Comparison of ENCODE assay signal across 7 cellular contexts in genomic region chr9:136726631-136727191, GRCh38. TPM values are rescaled to one million over a fixed set of nuclear protein-coding genes. Genes with fewer than 3 reads are reported as not detected.
A peak's percentile ranks its signal among the peaks of the same experiment; 100 is the strongest.
DNase-seq lines count a peak whose midpoint lies in the region; ATAC-seq and TF ChIP-seq lines count a peak whose summit lies in the region.
"Had no signal": no experiment of that assay in that cellular context is flagged by ENCODE, and none has a peak within 500 bp of the region (broad histone marks: within the 10 kb centered on the region; RNA-seq: fewer than 3 reads in every experiment).

No MANE protein-coding gene starts in this region.

- intact Hi-C loops in left ventricle myocardium inferior (cut with micrococcal nuclease) (no loop called here), transverse colon (cut with DNase I; ENCODE audit: low total_unique reads) (loop anchor here (5.0 kb wide), 1 partner anchor 39 kb away; the partner anchor contains the start of gene AGPAT2)

- no peak for ATAC-seq in GM21423 (IDR thresholded peaks at IDR 0.05; ENCODE audit: unreplicated experiment)

- DNase-seq in HCEC 1CT (peak; percentile 18), WERI-Rb-1 (no peak), left ventricle myocardium inferior (no peak), transverse colon (no peak), SW 1271 (lab: John Stamatoyannopoulos, UW) (no peak)

- H3K27me3 ChIP-seq in WERI-Rb-1 (ENCODE audit: insufficient read depth, low read depth, severe bottlenecking) (peaks cover 9% of the 10 kb centered on the region), left ventricle myocardium inferior (ENCODE audit: low read depth) (no peaks in the 10 kb centered on the region), transverse colon (no peaks in the 10 kb centered on the region)

- peak overlapping the region; percentile 97 for H3K4me3 ChIP-seq in WERI-Rb-1 (ENCODE audit: low read depth, low read length)
- peak overlapping the region; percentile 85 for H3K4me3 ChIP-seq in left ventricle myocardium inferior
- H3K4me3 ChIP-seq in transverse colon, result peak overlapping the region in 3 of 4 donors; percentile 65 to 90 (median 72)

- 0 out of 2 replicates have a peak, but pooled peaks have one; percentile 20 for TF ChIP-seq CTCF in WERI-Rb-1 (IDR thresholded peaks at IDR 0.05; ENCODE audit: low read depth, low read length)
- peak; percentile 54 for TF ChIP-seq CTCF in left ventricle myocardium inferior (IDR thresholded peaks at IDR 0.05; ENCODE audit: borderline replicate concordance)
- TF ChIP-seq CTCF in transverse colon (IDR thresholded peaks at IDR 0.05), result peak; percentile 24 to 68 (median 40)

- H3K4me1 ChIP-seq in left ventricle myocardium inferior (peaks cover 79% of the 10 kb centered on the region), transverse colon (peaks cover 15 to 36% (median 29%) of the 10 kb centered on the region in 4 donors)

- H3K27ac ChIP-seq in WERI-Rb-1 (peak overlapping the region; percentile 39), left ventricle myocardium inferior (replicated peaks) (peak overlapping the region; percentile 87), transverse colon (peak overlapping the region in 2 of 4 donors; percentile 84 to 85)

- in situ Hi-C loops in transverse colon (cut with MboI; ENCODE audit: low pct_ligation_motif_present in 1 of 4, low pct_unique_long_range_greater_than_20kb in 1 of 4, low sequenced_read_pairs in 3 of 4), result no loop called here

- 3 to 19% methylated on average over 5 to 18 of the region's 18 CpGs for WGBS in transverse colon (ENCODE audit: low coverage in 1 of 2), 2 donors

- TF ChIP-seq EP300 in transverse colon (IDR thresholded peaks at IDR 0.05; ENCODE audit: low read depth), result no peak

- peaks cover 56% of the 10 kb centered on the region for H3K36me3 ChIP-seq in WERI-Rb-1
- H3K36me3 ChIP-seq in left ventricle myocardium inferior, result peaks cover 52% of the 10 kb centered on the region
- peaks cover 0 to 22% (median 9%) of the 10 kb centered on the region in 4 donors for H3K36me3 ChIP-seq in transverse colon

- no peaks in the 10 kb centered on the region for H3K9me3 ChIP-seq in WERI-Rb-1 (ENCODE audit: severe bottlenecking)
- H3K9me3 ChIP-seq in left ventricle myocardium inferior (replicated peaks), result no peaks in the 10 kb centered on the region
- no peaks in the 10 kb centered on the region for H3K9me3 ChIP-seq in transverse colon

- TF ChIP-seq POLR2A in transverse colon (IDR thresholded peaks at IDR 0.05), result no peak

RNA-seq across cellular contexts. Expression of gene DIPK1B, which starts 14.3 kb away (rescaled TPM):
- total RNA-seq in left ventricle myocardium inferior (21.4 TPM), transverse colon (10 to 100 TPM in 1 of 4 donors, 1 to 10 TPM in 3; 3.5 to 12.3 (median 3.9) TPM)

RNA-seq across cellular contexts. Expression of gene LCN10, which starts 16.0 kb away (rescaled TPM):
- total RNA-seq in left ventricle myocardium inferior (9.6 TPM), transverse colon (10 to 100 TPM in 1 of 4 donors, 1 to 10 TPM in 2, under 1 TPM in 1; 0.96 to 33.6 (median 3.3) TPM)

RNA-seq across cellular contexts. Expression of gene LCN6, which starts 21.6 kb away (rescaled TPM):
- total RNA-seq in left ventricle myocardium inferior (14.6 TPM), transverse colon (1 to 10 TPM in 2 of 4 donors, not detected in 2; 1.1 to 2.9 TPM)
- total RNA-seq: pulmonary artery endothelial cell had no signal

RNA-seq across cellular contexts. Expression of gene LCN8, which starts 31.3 kb away (rescaled TPM):
- not detected for total RNA-seq in left ventricle myocardium inferior
- total RNA-seq in transverse colon, result not detected
- total RNA-seq: pulmonary artery endothelial cell had no signal

RNA-seq across cellular contexts. Expression of gene LCN15, which starts 37.6 kb away (rescaled TPM):
- total RNA-seq in left ventricle myocardium inferior, result 0.41 TPM
- 10 to 100 TPM in 1 of 4 donors, 1 to 10 TPM in 1, not detected in 2; 6.4 to 11.9 TPM for total RNA-seq in transverse colon
- total RNA-seq: pulmonary artery endothelial cell had no signal
